ENCODE assay signal across 15 cellular contexts in genomic region chr1:59015708-59016107, GRCh38.
DNase-seq lines count a peak whose midpoint lies in the region; TF ChIP-seq lines count a peak whose summit lies in the region.
"Had no signal": no experiment of that assay in that cellular context is flagged by ENCODE, and none has a peak within 500 bp of the region (broad histone marks: within the 10 kb centered on the region; RNA-seq: fewer than 3 reads in every experiment).

No MANE protein-coding gene starts in this region.

- H3K23ac ChIP-seq in mesendoderm (ENCODE audit: low read length): no peak overlapping the region

- no peak overlapping the region for H3K9ac ChIP-seq in mesendoderm (ENCODE audit: low read length)

- H3K4me1 Mint-ChIP-seq in chondrocyte (ENCODE audit: low read depth): peaks cover 40% of the 10 kb centered on the region
- H3K4me1 Mint-ChIP-seq in activated T-helper 2 cell treated with anti-CD3 and anti-CD28 coated beads, Interferon-gamma antibody, Interleukin-2, Interleukin-4, amounts not matched to agents 10 μg/mL and 5 μg/mL and 100 μg/mL, durations not matched to agents 14 hours and 24 hours and 36 hours (ENCODE audit: low read depth): peaks cover 54% of the 10 kb centered on the region

- no peak overlapping the region for H2BK5ac ChIP-seq in mesendoderm (ENCODE audit: low read length)

- H3K36me3 ChIP-seq in mesendoderm (ENCODE audit: control insufficient read depth, insufficient read depth, low read length): no peaks in the 10 kb centered on the region

- no peaks in the 10 kb centered on the region for H3K27me3 Mint-ChIP-seq in chondrocyte (ENCODE audit: low read depth)
- no peaks in the 10 kb centered on the region for H3K27me3 Mint-ChIP-seq in activated T-helper 2 cell treated with anti-CD3 and anti-CD28 coated beads, Interferon-gamma antibody, Interleukin-2, Interleukin-4, amounts not matched to agents 10 μg/mL and 5 μg/mL and 100 μg/mL, durations not matched to agents 14 hours and 24 hours and 36 hours (ENCODE audit: low read depth)

- no peaks in the 10 kb centered on the region for H3K27me3 ChIP-seq in mesendoderm (ENCODE audit: insufficient read depth, low read length, poor library complexity)
- H3K27me3 ChIP-seq: testis had no signal

- no peak overlapping the region for H3K18ac ChIP-seq in mesendoderm (ENCODE audit: low read length)

- no peaks in the 10 kb centered on the region for H3K79me2 ChIP-seq in mesendoderm (ENCODE audit: control insufficient read depth, insufficient read depth, low read length)

- H3K36me3 Mint-ChIP-seq in chondrocyte (ENCODE audit: low read depth): no peaks in the 10 kb centered on the region
- peaks cover 4% of the 10 kb centered on the region for H3K36me3 Mint-ChIP-seq in activated T-helper 2 cell treated with anti-CD3 and anti-CD28 coated beads, Interferon-gamma antibody, Interleukin-2, Interleukin-4, amounts not matched to agents 10 μg/mL and 5 μg/mL and 100 μg/mL, durations not matched to agents 14 hours and 24 hours and 36 hours (ENCODE audit: low read depth)

- DNase-seq in AG20443 (ENCODE audit: low spot score): peak; percentile 75
- DNase-seq in LHCN-M2 (ENCODE audit: low read depth): peak; percentile 75
- DNase-seq in chondrocyte (ENCODE audit: low spot score): no peak
- DNase-seq in mesendoderm: peak; percentile 89
- DNase-seq in NCI-H187 treated with DMSO at 0.1 percent for 48 hours (lab: John Stamatoyannopoulos, UW): no peak
- DNase-seq in 8988T: no peak
- no peak for DNase-seq in activated T-helper 2 cell treated with anti-CD3 and anti-CD28 coated beads, Interferon-gamma antibody, Interleukin-2, Interleukin-4, amounts not matched to agents 10 μg/mL and 5 μg/mL and 100 μg/mL, durations not matched to agents 14 hours and 24 hours and 36 hours (ENCODE audit: low spot score)
- DNase-seq in activated CD4-positive, alpha-beta T cell treated with anti-CD3 and anti-CD28 coated beads, Interleukin-2, amount 50 U/mL, for 1 hour: no peak
- DNase-seq: Caco-2; kidney; nucleus accumbens; PC-9; stimulated activated CD4-positive, alpha-beta T cell treated with anti-CD3 and anti-CD28 coated beads, Interleukin-4, amount 100 ng/mL, for 4 hours; testis had no signal

- no peak for TF ChIP-seq CTCF in chondrocyte (IDR thresholded peaks at IDR 0.05)

- peak overlapping the region; percentile 5 for H3K56ac ChIP-seq in mesendoderm (ENCODE audit: low read length)

- H3K9me3 Mint-ChIP-seq in chondrocyte (ENCODE audit: low read depth): peaks cover 3% of the 10 kb centered on the region
- peaks cover 7% of the 10 kb centered on the region for H3K9me3 Mint-ChIP-seq in activated T-helper 2 cell treated with anti-CD3 and anti-CD28 coated beads, Interferon-gamma antibody, Interleukin-2, Interleukin-4, amounts not matched to agents 10 μg/mL and 5 μg/mL and 100 μg/mL, durations not matched to agents 14 hours and 24 hours and 36 hours

- H4K8ac ChIP-seq in mesendoderm (ENCODE audit: low read depth, low read length): no peak overlapping the region

- H3K4ac ChIP-seq in mesendoderm (ENCODE audit: low read depth, low read length): no peak overlapping the region

- no CpG with 5 or more reads among the region's 4 CpGs for WGBS in mesendoderm (ENCODE audit: extremely low coverage, insufficient coverage, low lambda C conversion rate)

- no peaks in the 10 kb centered on the region for H3K79me1 ChIP-seq in mesendoderm (ENCODE audit: low read length)

- peaks cover 7% of the 10 kb centered on the region for H3K4me1 ChIP-seq in mesendoderm (ENCODE audit: control insufficient read depth, low read depth, low read length)
- H3K4me1 ChIP-seq: Caco-2 had no signal

- no peak overlapping the region for H2BK120ac ChIP-seq in mesendoderm (ENCODE audit: low read depth, low read length)

- no peak overlapping the region for H2AK5ac ChIP-seq in mesendoderm (ENCODE audit: low read length)

- no peak overlapping the region for H4K5ac ChIP-seq in mesendoderm (ENCODE audit: low read length)

- H3K27ac ChIP-seq in mesendoderm (ENCODE audit: low read depth, low read length): no peak overlapping the region
- H3K27ac ChIP-seq: PC-9, testis, VCaP had no signal

- H2BK15ac ChIP-seq in mesendoderm (replicated peaks; ENCODE audit: low read depth): no peak overlapping the region

- H3K4me2 ChIP-seq in mesendoderm (ENCODE audit: low read length): no peak overlapping the region
- H3K4me2 ChIP-seq: PC-9 had no signal

- intact Hi-C loops in activated T-helper 2 cell treated with anti-CD3 and anti-CD28 coated beads, Interferon-gamma antibody, Interleukin-2, Interleukin-4, amounts not matched to agents 10 μg/mL and 5 μg/mL and 100 μg/mL, durations not matched to agents 14 hours and 24 hours and 36 hours (cut with micrococcal nuclease): no loop called here

- no peak overlapping the region for H3K4me3 Mint-ChIP-seq in chondrocyte (ENCODE audit: unreplicated experiment)
- H3K4me3 Mint-ChIP-seq in activated T-helper 2 cell treated with anti-CD3 and anti-CD28 coated beads, Interferon-gamma antibody, Interleukin-2, Interleukin-4, amounts not matched to agents 10 μg/mL and 5 μg/mL and 100 μg/mL, durations not matched to agents 14 hours and 24 hours and 36 hours (ENCODE audit: low read depth): no peak overlapping the region

- H3K4me3 ChIP-seq in mesendoderm (ENCODE audit: low read length): no peak overlapping the region
- H3K4me3 ChIP-seq: PC-9, testis had no signal

- H3K27ac Mint-ChIP-seq in chondrocyte (ENCODE audit: unreplicated experiment): peak overlapping the region; percentile 52
- H3K27ac Mint-ChIP-seq in activated T-helper 2 cell treated with anti-CD3 and anti-CD28 coated beads, Interferon-gamma antibody, Interleukin-2, Interleukin-4, amounts not matched to agents 10 μg/mL and 5 μg/mL and 100 μg/mL, durations not matched to agents 14 hours and 24 hours and 36 hours: no peak overlapping the region

Comparison
In these comparisons a context has a peak if more than half of its experiments do, and no peak if none do; other contexts are left out.
1. DNase-seq: peak in AG20443 (single experiment), LHCN-M2 (single experiment) and mesendoderm (single experiment); none in chondrocyte (single experiment), NCI-H187 treated with DMSO at 0.1 percent for 48 hours (single experiment), 8988T (single experiment), activated T-helper 2 cell treated with anti-CD3 and anti-CD28 coated beads, Interferon-gamma antibody, Interleukin-2, Interleukin-4, amounts not matched to agents 10 μg/mL and 5 μg/mL and 100 μg/mL, durations not matched to agents 14 hours and 24 hours and 36 hours (single experiment) and activated CD4-positive, alpha-beta T cell treated with anti-CD3 and anti-CD28 coated beads, Interleukin-2, amount 50 U/mL, for 1 hour (single experiment).